In the genomic region with DNA sequence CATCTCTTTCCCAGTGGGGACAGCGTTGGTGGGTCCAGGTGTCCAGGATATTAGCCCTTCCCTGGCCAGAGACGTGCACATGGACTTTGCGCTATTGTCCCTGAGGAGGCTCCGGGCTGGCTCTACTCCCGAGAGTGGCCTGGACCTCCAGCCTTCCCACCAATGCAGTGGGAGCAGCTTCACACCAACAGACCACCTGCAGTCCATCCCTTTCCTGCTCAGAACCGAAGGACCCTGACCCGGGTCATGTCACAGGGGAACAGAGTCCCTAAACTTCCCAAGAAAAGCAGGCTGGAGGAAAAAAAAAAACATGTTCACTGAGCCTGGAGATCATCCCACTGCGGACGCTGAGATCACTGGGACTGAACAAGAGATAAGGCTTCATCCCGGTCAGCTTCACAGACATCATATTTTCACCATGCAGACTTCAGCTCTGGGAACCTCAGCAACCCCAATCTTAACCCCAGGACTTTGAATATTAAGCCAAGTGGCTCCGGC, we compare ENCODE assay signal across 1 cellular context.
TF ChIP-seq lines count a peak whose summit lies in the region.

No MANE protein-coding gene starts in this region.

TF ChIP-seq in K562, 482 proteins besides CTCF, POLR2A, EP300 and RAD21:
- no peak for TF ChIP-seq NELFE (IDR thresholded peaks at IDR 0.05; ENCODE audit: insufficient read depth, insufficient read length)
- no peak for TF ChIP-seq MAZ (CRISPR knock-in tag; conservative IDR thresholded peaks at IDR 0.05 in 1 of 2, IDR thresholded peaks at IDR 0.05 in 1 of 2)
- 0 out of 2 replicates have a peak, but pooled peaks have one; percentile 43 for TF ChIP-seq RBFOX2 (IDR thresholded peaks at IDR 0.05; ENCODE audit: low read depth, low read length)
- no peak for TF ChIP-seq ZNF165 (CRISPR knock-in tag; IDR thresholded peaks at IDR 0.05; ENCODE audit: borderline replicate concordance)
- TF ChIP-seq, protein P1, sequence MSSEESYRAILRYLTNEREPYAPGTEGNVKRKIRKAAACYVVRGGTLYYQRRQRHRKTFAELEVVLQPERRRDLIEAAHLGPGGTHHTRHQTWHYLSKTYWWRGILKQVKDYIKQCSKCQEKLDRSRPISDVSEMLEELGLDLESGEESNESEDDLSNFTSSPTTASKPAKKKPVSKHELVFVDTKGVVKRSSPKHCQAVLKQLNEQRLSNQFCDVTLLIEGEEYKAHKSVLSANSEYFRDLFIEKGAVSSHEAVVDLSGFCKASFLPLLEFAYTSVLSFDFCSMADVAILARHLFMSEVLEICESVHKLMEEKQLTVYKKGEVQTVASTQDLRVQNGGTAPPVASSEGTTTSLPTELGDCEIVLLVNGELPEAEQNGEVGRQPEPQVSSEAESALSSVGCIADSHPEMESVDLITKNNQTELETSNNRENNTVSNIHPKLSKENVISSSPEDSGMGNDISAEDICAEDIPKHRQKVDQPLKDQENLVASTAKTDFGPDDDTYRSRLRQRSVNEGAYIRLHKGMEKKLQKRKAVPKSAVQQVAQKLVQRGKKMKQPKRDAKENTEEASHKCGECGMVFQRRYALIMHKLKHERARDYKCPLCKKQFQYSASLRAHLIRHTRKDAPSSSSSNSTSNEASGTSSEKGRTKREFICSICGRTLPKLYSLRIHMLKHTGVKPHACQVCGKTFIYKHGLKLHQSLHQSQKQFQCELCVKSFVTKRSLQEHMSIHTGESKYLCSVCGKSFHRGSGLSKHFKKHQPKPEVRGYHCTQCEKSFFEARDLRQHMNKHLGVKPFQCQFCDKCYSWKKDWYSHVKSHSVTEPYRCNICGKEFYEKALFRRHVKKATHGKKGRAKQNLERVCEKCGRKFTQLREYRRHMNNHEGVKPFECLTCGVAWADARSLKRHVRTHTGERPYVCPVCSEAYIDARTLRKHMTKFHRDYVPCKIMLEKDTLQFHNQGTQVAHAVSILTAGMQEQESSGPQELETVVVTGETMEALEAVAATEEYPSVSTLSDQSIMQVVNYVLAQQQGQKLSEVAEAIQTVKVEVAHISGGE (CRISPR knock-in tag; IDR thresholded peaks at IDR 0.05), result peak in 1 of 3 experiments; percentile 85; a peak in 2 of 6 replicates
- TF ChIP-seq, protein P2, sequence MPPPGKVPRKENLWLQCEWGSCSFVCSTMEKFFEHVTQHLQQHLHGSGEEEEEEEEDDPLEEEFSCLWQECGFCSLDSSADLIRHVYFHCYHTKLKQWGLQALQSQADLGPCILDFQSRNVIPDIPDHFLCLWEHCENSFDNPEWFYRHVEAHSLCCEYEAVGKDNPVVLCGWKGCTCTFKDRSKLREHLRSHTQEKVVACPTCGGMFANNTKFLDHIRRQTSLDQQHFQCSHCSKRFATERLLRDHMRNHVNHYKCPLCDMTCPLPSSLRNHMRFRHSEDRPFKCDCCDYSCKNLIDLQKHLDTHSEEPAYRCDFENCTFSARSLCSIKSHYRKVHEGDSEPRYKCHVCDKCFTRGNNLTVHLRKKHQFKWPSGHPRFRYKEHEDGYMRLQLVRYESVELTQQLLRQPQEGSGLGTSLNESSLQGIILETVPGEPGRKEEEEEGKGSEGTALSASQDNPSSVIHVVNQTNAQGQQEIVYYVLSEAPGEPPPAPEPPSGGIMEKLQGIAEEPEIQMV (tag; conservative IDR thresholded peaks at IDR 0.05; ENCODE audit: low read depth), result peak; percentile 92
- no peak for TF ChIP-seq IRF2 (CRISPR knock-in tag; IDR thresholded peaks at IDR 0.05)
- TF ChIP-seq HMG20A (CRISPR knock-in tag; conservative IDR thresholded peaks at IDR 0.05), result no peak
- TF ChIP-seq JUND (IDR thresholded peaks at IDR 0.05; ENCODE audit: borderline replicate concordance, low read depth, low read length), result 0 out of 2 replicates have a peak, but pooled peaks have one; percentile 24
- no peak; the same call in 2 of the 3 replicates for TF ChIP-seq JUND (tag; IDR thresholded peaks at IDR 0.05; ENCODE audit: borderline replicate concordance, low read depth, low read length)
- TF ChIP-seq DMBX1 (CRISPR knock-in tag; IDR thresholded peaks at IDR 0.05; ENCODE audit: borderline replicate concordance), result peak; percentile 31; the same call in 1 of the 2 replicates
